ENCODE assay signal across 1 cellular context in genomic region chr10:116737582-116738358, GRCh38.
TF ChIP-seq lines count a peak whose summit lies in the region.

No MANE protein-coding gene starts in this region.

TF ChIP-seq in IMR-90, 13 proteins besides CTCF, POLR2A, EP300 and RAD21 (continued from another document):
- no peak for TF ChIP-seq USF2 (IDR thresholded peaks at IDR 0.05; ENCODE audit: low read depth, low read length)
- TF ChIP-seq NFE2L2 (IDR thresholded peaks at IDR 0.05; ENCODE audit: low read depth, low read length) = no peak
- TF ChIP-seq CHD1 (IDR thresholded peaks at IDR 0.05; ENCODE audit: low read depth, low read length) = no peak
- TF ChIP-seq MAZ (IDR thresholded peaks at IDR 0.05; ENCODE audit: borderline replicate concordance, low read depth, low read length) = no peak
- no peak for TF ChIP-seq CEBPB (IDR thresholded peaks at IDR 0.05; ENCODE audit: low read depth, low read length)
- no peak for TF ChIP-seq RFX5 (IDR thresholded peaks at IDR 0.05; ENCODE audit: low read depth, low read length)
- no peak for TF ChIP-seq RCOR1 (IDR thresholded peaks at IDR 0.05; ENCODE audit: insufficient replicate concordance, low read length)
- no peak for TF ChIP-seq MXI1 (IDR thresholded peaks at IDR 0.05; ENCODE audit: borderline replicate concordance, low read depth, low read length)
- TF ChIP-seq MAFK (IDR thresholded peaks at IDR 0.05; ENCODE audit: low read depth, low read length) = no peak
